18 cellular contexts compared by ENCODE assay signal in genomic region chr14:32667791-32668190, GRCh38.
DNase-seq lines count a peak whose midpoint lies in the region; ATAC-seq and TF ChIP-seq lines count a peak whose summit lies in the region.
"Had no signal": no experiment of that assay in that cellular context is flagged by ENCODE, and none has a peak within 500 bp of the region (broad histone marks: within the 10 kb centered on the region; RNA-seq: fewer than 3 reads in every experiment).

No MANE protein-coding gene starts in this region.

- H4K20me1 ChIP-seq in PC-3 (ENCODE audit: low read length): no peaks in the 10 kb centered on the region
- H4K20me1 ChIP-seq: BLaER1 treated with 17β-estradiol and CSF1 and Interleukin-3, amounts not matched to agents 10 nM and 100 nM had no signal

- H3K18ac ChIP-seq in neuronal stem cell (ENCODE audit: low read length): no peak overlapping the region

- no peaks in the 10 kb centered on the region for H3K79me2 ChIP-seq in PC-3 (ENCODE audit: low read length)

- no peak overlapping the region for H2AK5ac ChIP-seq in neuronal stem cell (ENCODE audit: low read depth, low read length)

- no peak overlapping the region for H3K23ac ChIP-seq in neuronal stem cell (ENCODE audit: low read depth, low read length, poor library complexity)

- no peaks in the 10 kb centered on the region for H3K9me2 ChIP-seq in PC-3 (replicated peaks; ENCODE audit: low read length)

- no peak overlapping the region for H3K14ac ChIP-seq in neuronal stem cell (ENCODE audit: low read length)

- H3K4me2 ChIP-seq in PC-3 (ENCODE audit: low read length): no peak overlapping the region
- H3K4me2 ChIP-seq in neuronal stem cell (ENCODE audit: insufficient read depth, low read length, poor library complexity, severe bottlenecking): no peak overlapping the region
- H3K4me2 ChIP-seq: BLaER1 treated with 17β-estradiol and CSF1 and Interleukin-3, amounts not matched to agents 10 nM and 100 nM had no signal

- no peaks in the 10 kb centered on the region for H3K36me3 ChIP-seq in PC-3 (ENCODE audit: low read depth, low read length)
- no peaks in the 10 kb centered on the region for H3K36me3 ChIP-seq in neuronal stem cell (replicated peaks in 1 of 2; ENCODE audit: control insufficient read depth in 2 of 2, insufficient read depth in 2 of 2, low read length in 2 of 2)
- no peaks in the 10 kb centered on the region for H3K36me3 ChIP-seq in right atrium auricular region
- H3K36me3 ChIP-seq: BLaER1 treated with 17β-estradiol and CSF1 and Interleukin-3, amounts not matched to agents 10 nM and 100 nM had no signal

- no peak for TF ChIP-seq CTCF in LNCaP clone FGC (IDR thresholded peaks at IDR 0.05; ENCODE audit: control insufficient read depth, extremely low read depth, insufficient read depth)
- TF ChIP-seq CTCF in PC-3 (conservative IDR thresholded peaks at IDR 0.05; ENCODE audit: low read depth, low read length): no peak
- no peak for TF ChIP-seq CTCF in right atrium auricular region (IDR thresholded peaks at IDR 0.05)

- BruUV-seq in PC-3 (replicated peaks; lab: Mats Ljungman, UMichigan): no TSS peak

- H4K91ac ChIP-seq in neuronal stem cell (ENCODE audit: low read depth, low read length, poor library complexity): no peak overlapping the region

- no peak overlapping the region for H3K9ac ChIP-seq in PC-3 (ENCODE audit: low read length)
- no peak overlapping the region for H3K9ac ChIP-seq in neuronal stem cell (ENCODE audit: low read depth, low read length, poor library complexity)
- H3K9ac ChIP-seq: BLaER1 treated with 17β-estradiol and CSF1 and Interleukin-3, amounts not matched to agents 10 nM and 100 nM had no signal

- no peak overlapping the region for H3K27ac ChIP-seq in PC-3 (ENCODE audit: low read length)
- no peak overlapping the region for H3K27ac ChIP-seq in neuronal stem cell (replicated peaks; ENCODE audit: low read length)
- no peak overlapping the region for H3K27ac ChIP-seq in right atrium auricular region
- H3K27ac ChIP-seq: BLaER1 treated with 17β-estradiol and CSF1 and Interleukin-3, amounts not matched to agents 10 nM and 100 nM; C4-2B had no signal

- no peak overlapping the region for H2BK12ac ChIP-seq in neuronal stem cell (ENCODE audit: low read length)

- peak; percentile 17 for DNase-seq in SIG-M5 treated with dmso at 0.1 percent for 504 hours (lab: John Stamatoyannopoulos, UW; ENCODE audit: unreplicated experiment)
- DNase-seq in SIG-M5 (lab: John Stamatoyannopoulos, UW): no peak
- DNase-seq in LNCaP clone FGC (ENCODE audit: low read depth): peak; percentile 51
- DNase-seq in PC-3: peak; percentile 27
- DNase-seq in neuronal stem cell (ENCODE audit: low spot score): no peak
- no peak for DNase-seq in glomerular visceral epithelial cell (ENCODE audit: extremely low spot score)
- no peak for DNase-seq in NCI-H146 (lab: John Stamatoyannopoulos, UW)
- no peak for DNase-seq in right atrium auricular region (ENCODE audit: low spot score)
- DNase-seq: 8988T; AML-193; Caco-2; Calu3; CD4-positive, alpha-beta T cell; CD8-positive, alpha-beta T cell; DMS79 treated with DMSO at 0.1 percent for 48 hours; GF-D8 had no signal

- H3K4me3 ChIP-seq in LNCaP clone FGC (ENCODE audit: low read depth, low read length) (no peak overlapping the region), PC-3 (ENCODE audit: low read length) (no peak overlapping the region), neuronal stem cell (ENCODE audit: low read length in 2 of 2) (no peak overlapping the region), right atrium auricular region (no peak overlapping the region)
- H3K4me3 ChIP-seq: BLaER1 treated with 17β-estradiol and CSF1 and Interleukin-3, amounts not matched to agents 10 nM and 100 nM had no signal

- H2BK5ac ChIP-seq in neuronal stem cell (ENCODE audit: low read length): no peak overlapping the region

- H3K79me1 ChIP-seq in neuronal stem cell (ENCODE audit: low read depth, low read length): no peaks in the 10 kb centered on the region

- H2BK15ac ChIP-seq in neuronal stem cell (ENCODE audit: low read length): no peak overlapping the region

- ATAC-seq in PC-3: peak; percentile 71
- ATAC-seq: CD8-positive, alpha-beta T cell had no signal

- POLR2A ChIA-PET in PC-3 (lab: Charles Lee; ENCODE audit: unreplicated experiment): no interaction called here

- CTCF ChIA-PET in PC-3 (lab: Charles Lee): no interaction called here

- no peaks in the 10 kb centered on the region for H3F3A ChIP-seq in PC-3 (ENCODE audit: low read length, unreplicated experiment)

- H2AFZ ChIP-seq in PC-3 (ENCODE audit: low read length) (no peak overlapping the region), neuronal stem cell (ENCODE audit: low read length) (peak overlapping the region; percentile 30)

- no peaks in the 10 kb centered on the region for H3K27me3 ChIP-seq in PC-3 (ENCODE audit: low read length)
- H3K27me3 ChIP-seq in neuronal stem cell (ENCODE audit: control insufficient read depth in 3 of 3, insufficient read depth in 3 of 3, low read depth in 1 of 3, low read length in 3 of 3): no peaks in the 10 kb centered on the region
- no peaks in the 10 kb centered on the region for H3K27me3 ChIP-seq in right atrium auricular region
- H3K27me3 ChIP-seq: BLaER1 treated with 17β-estradiol and CSF1 and Interleukin-3, amounts not matched to agents 10 nM and 100 nM had no signal

- intact Hi-C loops in PC-3 (cut with micrococcal nuclease): loop anchor here (2.0 kb wide), 1 partner anchor 17 kb away; no protein-coding TSS in a partner anchor

- no peaks in the 10 kb centered on the region for H3K4me1 ChIP-seq in PC-3 (ENCODE audit: insufficient read depth, low read length)
- H3K4me1 ChIP-seq in neuronal stem cell (ENCODE audit: control insufficient read depth in 2 of 2, insufficient read depth in 1 of 2, low read depth in 1 of 2, low read length in 2 of 2): no peaks in the 10 kb centered on the region
- H3K4me1 ChIP-seq in right atrium auricular region: no peaks in the 10 kb centered on the region
- H3K4me1 ChIP-seq: BLaER1 treated with 17β-estradiol and CSF1 and Interleukin-3, amounts not matched to agents 10 nM and 100 nM; Caco-2 had no signal

- H3K9me3 ChIP-seq in PC-3 (ENCODE audit: low read length) (no peaks in the 10 kb centered on the region), neuronal stem cell (replicated peaks in 1 of 2; ENCODE audit: control insufficient read depth in 2 of 2, insufficient read depth in 1 of 2, low read depth in 1 of 2, low read length in 2 of 2) (peaks cover 0 to 4% of the 10 kb centered on the region in 2 donors), right atrium auricular region (peaks cover 0 to 8% of the 10 kb centered on the region in 2 donors)
- H3K9me3 ChIP-seq: BLaER1 treated with 17β-estradiol and CSF1 and Interleukin-3, amounts not matched to agents 10 nM and 100 nM; Caco-2 had no signal

- H4K8ac ChIP-seq in neuronal stem cell (ENCODE audit: low read depth, low read length): no peak overlapping the region

- no peak overlapping the region for H2BK120ac ChIP-seq in neuronal stem cell (ENCODE audit: low read depth, low read length)

- WGBS in neuronal stem cell (ENCODE audit: extremely low coverage in 2 of 2, insufficient read length in 2 of 2, insufficient replicate concordance in 1 of 2), 2 donors: no CpG with 5 or more reads among the region's 1 CpG

- no peak overlapping the region for H3K4ac ChIP-seq in neuronal stem cell (ENCODE audit: low read length)

Comparison
In these comparisons a context has a peak if more than half of its experiments do, and no peak if none do; other contexts are left out.
1. DNase-seq: peak in SIG-M5 treated with dmso at 0.1 percent for 504 hours (single experiment), LNCaP clone FGC (single experiment) and PC-3 (single experiment); none in SIG-M5 (single experiment), neuronal stem cell (single experiment), glomerular visceral epithelial cell (single experiment), NCI-H146 (single experiment) and right atrium auricular region (single experiment).